31 cellular contexts compared by ENCODE assay signal in genomic region chr4:125789018-125789417, GRCh38.
A peak's percentile ranks its signal among the peaks of the same experiment; 100 is the strongest.
DNase-seq lines count a peak whose midpoint lies in the region; FAIRE-seq and TF ChIP-seq lines count a peak whose summit lies in the region.
"Had no signal": no experiment of that assay in that cellular context is flagged by ENCODE, and none has a peak within 500 bp of the region (broad histone marks: within the 10 kb centered on the region; RNA-seq: fewer than 3 reads in every experiment).

No MANE protein-coding gene starts in this region.

- FAIRE-seq in kidney (lab: Jason Lieb, UNC) = no peak
- FAIRE-seq: GM12892, islet of Langerhans, urothelium cell line had no signal

- H3K27me3 ChIP-seq in OCI-LY3 (ENCODE audit: low read depth, low read length) (no peaks in the 10 kb centered on the region), fibroblast of lung (ENCODE audit: control insufficient read depth, insufficient read depth, low read length) (no peaks in the 10 kb centered on the region), neuronal stem cell (ENCODE audit: control insufficient read depth in 3 of 3, insufficient read depth in 3 of 3, low read depth in 1 of 3, low read length in 3 of 3) (no peaks in the 10 kb centered on the region)
- H3K27me3 ChIP-seq: breast epithelium, colonic mucosa had no signal

- no peak overlapping the region for H3K4me3 ChIP-seq in OCI-LY3 (ENCODE audit: low read length)
- H3K4me3 ChIP-seq in fibroblast of lung (replicated peaks in 1 of 4; ENCODE audit: control extremely low read depth in 1 of 4, insufficient read depth in 1 of 4, low read depth in 3 of 4, low read length in 4 of 4) = no peak overlapping the region
- H3K4me3 ChIP-seq in neuronal stem cell (ENCODE audit: low read length in 2 of 2) = no peak overlapping the region
- H3K4me3 ChIP-seq in kidney (ENCODE audit: low read length in 2 of 2) = no peak overlapping the region
- H3K4me3 ChIP-seq: breast epithelium, colonic mucosa, left ventricle myocardium inferior, thoracic aorta had no signal

- H3K9ac ChIP-seq in OCI-LY3 (ENCODE audit: low read length) = no peak overlapping the region
- H3K9ac ChIP-seq in fibroblast of lung (ENCODE audit: insufficient read depth, low read length) = no peak overlapping the region
- H3K9ac ChIP-seq in neuronal stem cell (ENCODE audit: low read depth, low read length, poor library complexity) = no peak overlapping the region
- no peak overlapping the region for H3K9ac ChIP-seq in kidney (ENCODE audit: low read length in 2 of 2)

- no peaks in the 10 kb centered on the region for H3K79me1 ChIP-seq in neuronal stem cell (ENCODE audit: low read depth, low read length)

- H2AFZ ChIP-seq in OCI-LY3 (ENCODE audit: low read depth, low read length) = 0 out of 2 replicates have a peak overlapping the region, but pooled peaks have one; percentile 0
- no peak overlapping the region for H2AFZ ChIP-seq in fibroblast of lung (ENCODE audit: low read length)
- peak overlapping the region; percentile 60 for H2AFZ ChIP-seq in neuronal stem cell (ENCODE audit: low read length)

- H4K20me1 ChIP-seq in OCI-LY3 (ENCODE audit: insufficient read depth, low read length) = no peaks in the 10 kb centered on the region
- H4K20me1 ChIP-seq in fibroblast of lung (ENCODE audit: control insufficient read depth, extremely low read depth, insufficient read depth, low read length) = no peaks in the 10 kb centered on the region

- no peak overlapping the region for H3K27ac ChIP-seq in OCI-LY3 (ENCODE audit: low read length)
- H3K27ac ChIP-seq in fibroblast of lung (ENCODE audit: insufficient read depth, low read length) = no peak overlapping the region
- no peak overlapping the region for H3K27ac ChIP-seq in neuronal stem cell (replicated peaks; ENCODE audit: low read length)
- no peak overlapping the region for H3K27ac ChIP-seq in kidney (ENCODE audit: low read depth in 2 of 2, low read length in 2 of 2)
- H3K27ac ChIP-seq: 22Rv1, breast epithelium, colonic mucosa, left ventricle myocardium inferior, thoracic aorta, WERI-Rb-1 had no signal

- no peak overlapping the region for H2BK12ac ChIP-seq in neuronal stem cell (ENCODE audit: low read length)

- DNase-seq in DMS 273 (lab: John Stamatoyannopoulos, UW; ENCODE audit: unreplicated experiment) = peak; percentile 7
- DNase-seq in DMS 273 treated with DMSO at 0.1 percent for 48 hours (lab: John Stamatoyannopoulos, UW) = no peak
- DNase-seq in fibroblast of lung (ENCODE audit: low read depth in 2 of 2) = peak; percentile 7 to 40
- DNase-seq in neuronal stem cell (ENCODE audit: low spot score) = no peak
- DNase-seq in activated CD4-positive, CD25-positive, alpha-beta regulatory T cell treated with anti-CD3 and anti-CD28 coated beads, Interleukin-2, amount 50 U/mL, for 72 hours = no peak
- no peak for DNase-seq in kidney
- no peak for DNase-seq in central memory CD4-positive, alpha-beta T cell
- DNase-seq: activated CD4-positive, alpha-beta T cell treated with anti-CD3 and anti-CD28 coated beads, Interleukin-2, amount 10 ng/mL, durations not matched to agents 7 days and 5 days; activated T-cell treated with anti-CD3 and anti-CD28 coated beads, Interleukin-2, amount 50 U/mL, for 4 hours; CD8-positive, alpha-beta T cell; colonic mucosa; effector memory CD4-positive, alpha-beta T cell; erythroblast; hypothalamus; left ventricle myocardium inferior; naive thymus-derived CD4-positive, alpha-beta T cell; NCI-H1105 treated with DMSO at 0.1 percent for 48 hours; NCI-H2029 treated with DMSO at 0.1 percent for 48 hours; NCI-H774; OCI-M1; stimulated activated naive CD4-positive, alpha-beta T cell treated with Interleukin-2 at 50 U/mL for 16 hours; SW 1271; T-helper 9 cell; WERI-Rb-1 had no signal

- H2BK15ac ChIP-seq in neuronal stem cell (ENCODE audit: low read length) = no peak overlapping the region

- no peak overlapping the region for H2AK5ac ChIP-seq in neuronal stem cell (ENCODE audit: low read depth, low read length)

- no peaks in the 10 kb centered on the region for H3K79me2 ChIP-seq in OCI-LY3 (ENCODE audit: low read length)
- H3K79me2 ChIP-seq in fibroblast of lung (ENCODE audit: control insufficient read depth, insufficient read depth, low read length) = no peaks in the 10 kb centered on the region

- no peak overlapping the region for H3K14ac ChIP-seq in neuronal stem cell (ENCODE audit: low read length)

- H3K9me3 ChIP-seq in OCI-LY3 (ENCODE audit: insufficient read depth, low read length) (no peaks in the 10 kb centered on the region), fibroblast of lung (ENCODE audit: control insufficient read depth, insufficient read depth, low read depth, low read length) (no peaks in the 10 kb centered on the region), neuronal stem cell (replicated peaks in 1 of 2; ENCODE audit: control insufficient read depth in 2 of 2, insufficient read depth in 1 of 2, low read depth in 1 of 2, low read length in 2 of 2) (no peaks in the 10 kb centered on the region), kidney (ENCODE audit: control insufficient read depth in 1 of 2, low read length in 2 of 2) (no peaks in the 10 kb centered on the region)
- H3K9me3 ChIP-seq: breast epithelium, colonic mucosa, left ventricle myocardium inferior, thoracic aorta had no signal

- H4K8ac ChIP-seq in neuronal stem cell (ENCODE audit: low read depth, low read length) = no peak overlapping the region

- TF ChIP-seq CTCF in OCI-LY3 (IDR thresholded peaks at IDR 0.05; ENCODE audit: low read depth, low read length) = no peak
- TF ChIP-seq CTCF in fibroblast of lung (conservative IDR thresholded peaks at IDR 0.05 in 1 of 2, IDR thresholded peaks at IDR 0.05 in 1 of 2; ENCODE audit: low read depth in 1 of 2, low read length in 2 of 2) = no peak
- no peak for TF ChIP-seq CTCF in kidney (IDR thresholded peaks at IDR 0.05; ENCODE audit: borderline replicate concordance, extremely low read depth, insufficient read depth)

- no peak overlapping the region for H2BK120ac ChIP-seq in neuronal stem cell (ENCODE audit: low read depth, low read length)

- no peak overlapping the region for H3K4ac ChIP-seq in neuronal stem cell (ENCODE audit: low read length)

- intact Hi-C loops in kidney (cut with DNase I) = no loop called here

- no peak overlapping the region for H4K91ac ChIP-seq in neuronal stem cell (ENCODE audit: low read depth, low read length, poor library complexity)

- H3K36me3 ChIP-seq in OCI-LY3 (replicated peaks; ENCODE audit: low read depth, low read length) = no peaks in the 10 kb centered on the region
- H3K36me3 ChIP-seq in fibroblast of lung (ENCODE audit: control insufficient read depth, insufficient read depth, low read length) = no peaks in the 10 kb centered on the region
- H3K36me3 ChIP-seq in neuronal stem cell (replicated peaks in 1 of 2; ENCODE audit: control insufficient read depth in 2 of 2, insufficient read depth in 2 of 2, low read length in 2 of 2) = no peaks in the 10 kb centered on the region
- H3K36me3 ChIP-seq in kidney (ENCODE audit: control insufficient read depth in 1 of 2, insufficient read depth in 2 of 2, low read length in 2 of 2) = no peaks in the 10 kb centered on the region
- H3K36me3 ChIP-seq: breast epithelium, colonic mucosa, left ventricle myocardium inferior, thoracic aorta, WERI-Rb-1 had no signal

- peaks cover 26% of the 10 kb centered on the region for H3K4me1 ChIP-seq in OCI-LY3 (ENCODE audit: low read length)
- H3K4me1 ChIP-seq in fibroblast of lung (ENCODE audit: control insufficient read depth, extremely low read depth, insufficient read depth, low read length) = no peaks in the 10 kb centered on the region
- no peaks in the 10 kb centered on the region for H3K4me1 ChIP-seq in neuronal stem cell (ENCODE audit: control insufficient read depth in 2 of 2, insufficient read depth in 1 of 2, low read depth in 1 of 2, low read length in 2 of 2)
- H3K4me1 ChIP-seq in kidney (ENCODE audit: control insufficient read depth in 1 of 2, insufficient read depth in 1 of 2, low read depth in 1 of 2, low read length in 2 of 2) = no peaks in the 10 kb centered on the region
- H3K4me1 ChIP-seq: breast epithelium, colonic mucosa, left ventricle myocardium inferior had no signal

- no peak overlapping the region for H2BK5ac ChIP-seq in neuronal stem cell (ENCODE audit: low read length)

- H3K4me2 ChIP-seq in OCI-LY3 (ENCODE audit: low read length) (no peak overlapping the region), fibroblast of lung (ENCODE audit: extremely low read depth, insufficient read depth, low read length) (no peak overlapping the region), neuronal stem cell (ENCODE audit: insufficient read depth, low read length, poor library complexity, severe bottlenecking) (no peak overlapping the region)

- no peak overlapping the region for H3K18ac ChIP-seq in neuronal stem cell (ENCODE audit: low read length)

- H3K23ac ChIP-seq in neuronal stem cell (ENCODE audit: low read depth, low read length, poor library complexity) = no peak overlapping the region

Comparison
In these comparisons a context has a peak if more than half of its experiments do, and no peak if none do; other contexts are left out.
1. DNase-seq: peak in DMS 273 (single experiment) and fibroblast of lung (2 of 2); none in DMS 273 treated with DMSO at 0.1 percent for 48 hours (single experiment), neuronal stem cell (single experiment), activated CD4-positive, CD25-positive, alpha-beta regulatory T cell treated with anti-CD3 and anti-CD28 coated beads, Interleukin-2, amount 50 U/mL, for 72 hours (single experiment), kidney (single experiment) and central memory CD4-positive, alpha-beta T cell (single experiment).